ENCODE assay signal across 8 cellular contexts in genomic region chr4:39698424-39699009, GRCh38. TPM values are rescaled to one million over a fixed set of nuclear protein-coding genes. Genes with fewer than 3 reads are reported as not detected.
DNase-seq lines count a peak whose midpoint lies in the region; ATAC-seq and TF ChIP-seq lines count a peak whose summit lies in the region.

No MANE protein-coding gene starts in this region.

- H3K9me2 ChIP-seq in SU-DHL-6 (replicated peaks; ENCODE audit: insufficient read depth, low read length): no peaks in the 10 kb centered on the region

- H3K9ac ChIP-seq in SU-DHL-6 (ENCODE audit: low read length): peak overlapping the region; percentile 84

- H3K4me3 ChIP-seq in SU-DHL-6 (ENCODE audit: insufficient read depth, low read length, poor library complexity, severe bottlenecking): peak overlapping the region; percentile 69
- H3K4me3 ChIP-seq in choroid plexus epithelial cell (ENCODE audit: low read depth, low read length): peak overlapping the region; percentile 98
- H3K4me3 ChIP-seq in left lung: peak overlapping the region; percentile 78 to 94

- TF ChIP-seq CTCF in C4-2B (conservative IDR thresholded peaks at IDR 0.05): no peak
- no peak for TF ChIP-seq CTCF in SU-DHL-6 (IDR thresholded peaks at IDR 0.05; ENCODE audit: insufficient read depth, low read length, poor library complexity, severe bottlenecking)
- no peak for TF ChIP-seq CTCF in choroid plexus epithelial cell (conservative IDR thresholded peaks at IDR 0.05; ENCODE audit: low read depth, low read length)
- no peak for TF ChIP-seq CTCF in left lung (IDR thresholded peaks at IDR 0.05)

- DNase-seq in choroid plexus epithelial cell (ENCODE audit: low read depth) (peak; percentile 28), left lung (peak; percentile 69 to 85), NCI-H1694 treated with DMSO at 0.1 percent for 48 hours (lab: John Stamatoyannopoulos, UW) (no peak)
- DNase-seq in stimulated activated CD4-positive, alpha-beta T cell treated with anti-CD3 and anti-CD28 coated beads, Interleukin-4, amount 100 ng/mL, for 4 hours: peak; percentile 25 to 43

- H3K27me3 ChIP-seq in SU-DHL-6 (ENCODE audit: low read length) (no peaks in the 10 kb centered on the region), left lung (no peaks in the 10 kb centered on the region)

- peaks cover 18 to 41% of the 10 kb centered on the region in 2 donors for H3K4me1 ChIP-seq in left lung

- H4K20me1 ChIP-seq in SU-DHL-6 (ENCODE audit: low read depth, low read length): peaks cover 24% of the 10 kb centered on the region

- peak overlapping the region; percentile 95 for H3K27ac ChIP-seq in C4-2B
- peak overlapping the region; percentile 56 for H3K27ac ChIP-seq in SU-DHL-6 (ENCODE audit: low read depth, low read length)
- peak overlapping the region; percentile 96 to 97 for H3K27ac ChIP-seq in left lung

- H3K36me3 ChIP-seq in SU-DHL-6 (ENCODE audit: low read length) (0 out of 2 replicates have a peak, but pooled peaks cover 2% of the 10 kb centered on the region), left lung (peaks cover 0 to 11% of the 10 kb centered on the region in 2 donors)

- peaks cover 55% of the 10 kb centered on the region for H3K79me2 ChIP-seq in SU-DHL-6 (ENCODE audit: insufficient read depth, low read length)

- peak; percentile 40 for ATAC-seq in GM19395 (IDR thresholded peaks at IDR 0.05; ENCODE audit: unreplicated experiment)
- peak; percentile 19 for ATAC-seq in HG03571 (IDR thresholded peaks at IDR 0.05; ENCODE audit: unreplicated experiment)
- peak; percentile 59 for ATAC-seq in left lung

- peak overlapping the region; percentile 86 for H2AFZ ChIP-seq in SU-DHL-6 (ENCODE audit: low read depth, low read length, severe bottlenecking)

- peaks cover 14% of the 10 kb centered on the region; the same call in 1 of the 2 replicates for H3F3A ChIP-seq in SU-DHL-6 (ENCODE audit: insufficient read depth)

- no peaks in the 10 kb centered on the region for H3K9me3 ChIP-seq in SU-DHL-6 (ENCODE audit: insufficient read depth, low read length)
- no peaks in the 10 kb centered on the region for H3K9me3 ChIP-seq in left lung

- intact Hi-C loops in left lung (cut with DNase I): loop anchor here in 1 of 2 donors (10.0 kb wide), 1 partner anchor 276 kb away; the partner anchor contains the start of gene PDS5A

- H3K4me2 ChIP-seq in SU-DHL-6 (ENCODE audit: low read depth, low read length, poor library complexity, severe bottlenecking): peak overlapping the region; percentile 84

RNA-seq across cellular contexts. Expression of gene UBE2K, which starts 0.6 kb away (rescaled TPM):
- total RNA-seq in left lung: 10 to 100 TPM; 54.5 to 78.6 TPM

RNA-seq across cellular contexts. Expression of gene SMIM14, which starts 59.9 kb away (rescaled TPM):
- 10 to 100 TPM; 55.4 to 66.9 TPM for total RNA-seq in left lung
